8 cellular contexts compared by ENCODE assay signal in genomic region chr19:37902668-37903067, GRCh38. TPM values are rescaled to one million over a fixed set of nuclear protein-coding genes. Genes with fewer than 3 reads are reported as not detected.
DNase-seq lines count a peak whose midpoint lies in the region; ATAC-seq and TF ChIP-seq lines count a peak whose summit lies in the region.

No MANE protein-coding gene starts in this region.

- ATAC-seq in activated T-helper 17 cell treated with anti-CD3 and anti-CD28 coated beads, Interleukin-2, amount 50 U/mL, for 72 hours (replicated peaks), result peak; percentile 54
- no peak for ATAC-seq in HG02884 (IDR thresholded peaks at IDR 0.05; ENCODE audit: unreplicated experiment)

- DNase-seq in GM06990 (ENCODE audit: extremely low read depth, insufficient read length), result peak; percentile 64
- DNase-seq in M059J (ENCODE audit: low read depth), result peak; percentile 78
- peak; percentile 81 for DNase-seq in RPMI8226
- DNase-seq in foreskin fibroblast, result peak; percentile 48 to 86
- DNase-seq in occipital lobe (lab: John Stamatoyannopoulos, UW), result peak; percentile 22
- DNase-seq in testis, result peak; percentile 91

- no peak for TF ChIP-seq POLR2A in testis (IDR thresholded peaks at IDR 0.05)

- H3K27ac Mint-ChIP-seq in activated T-helper 17 cell treated with anti-CD3 and anti-CD28 coated beads, Interleukin-2, amount 50 U/mL, for 72 hours, result no peak overlapping the region

- H3K27me3 Mint-ChIP-seq in activated T-helper 17 cell treated with anti-CD3 and anti-CD28 coated beads, Interleukin-2, amount 50 U/mL, for 72 hours, result no peaks in the 10 kb centered on the region

- intact Hi-C loops in testis (cut with DNase I; ENCODE audit: low total_unique reads), result loop anchor here (10.0 kb wide), 1 partner anchor 192 kb away; no protein-coding TSS in a partner anchor

- no peaks in the 10 kb centered on the region for H3K9me3 ChIP-seq in testis

- no peaks in the 10 kb centered on the region for H3K9me3 Mint-ChIP-seq in activated T-helper 17 cell treated with anti-CD3 and anti-CD28 coated beads, Interleukin-2, amount 50 U/mL, for 72 hours

- H3K4me3 ChIP-seq in GM06990 (replicated peaks; ENCODE audit: low read depth, low read length), result no peak overlapping the region
- no peak overlapping the region for H3K4me3 ChIP-seq in foreskin fibroblast (ENCODE audit: low read depth in 1 of 2, low read length in 2 of 2)
- H3K4me3 ChIP-seq in testis, result no peak overlapping the region

- no peaks in the 10 kb centered on the region for H3K36me3 ChIP-seq in GM06990 (ENCODE audit: control insufficient read depth, insufficient read depth, low read length)
- H3K36me3 ChIP-seq in testis (ENCODE audit: low read depth, missing control alignments), result no peaks in the 10 kb centered on the region

- H3K4me1 ChIP-seq in testis, result peaks cover under 1% of the 10 kb centered on the region

- no peak overlapping the region for H3K4me3 Mint-ChIP-seq in activated T-helper 17 cell treated with anti-CD3 and anti-CD28 coated beads, Interleukin-2, amount 50 U/mL, for 72 hours

- WGBS in testis, 2 donors, result 0 to 10% methylated on average over 4 of the region's 4 CpGs

- TF ChIP-seq CTCF in GM06990 (IDR thresholded peaks at IDR 0.05; ENCODE audit: insufficient read depth, low read length, poor library complexity, severe bottlenecking), result peak; percentile 84
- TF ChIP-seq CTCF in foreskin fibroblast (IDR thresholded peaks at IDR 0.05; ENCODE audit: low read depth, low read length), result peak; percentile 74
- TF ChIP-seq CTCF in testis (IDR thresholded peaks at IDR 0.05), result peak; percentile 43 to 77 (median 67)

- H3K27me3 ChIP-seq in GM06990 (replicated peaks; ENCODE audit: control insufficient read depth, insufficient read depth, low read length), result no peaks in the 10 kb centered on the region
- H3K27me3 ChIP-seq in testis, result no peaks in the 10 kb centered on the region

- H3K27ac ChIP-seq in testis, result no peak overlapping the region

- H3K36me3 Mint-ChIP-seq in activated T-helper 17 cell treated with anti-CD3 and anti-CD28 coated beads, Interleukin-2, amount 50 U/mL, for 72 hours (ENCODE audit: low read depth), result no peaks in the 10 kb centered on the region

- peaks cover 3% of the 10 kb centered on the region for H3K4me1 Mint-ChIP-seq in activated T-helper 17 cell treated with anti-CD3 and anti-CD28 coated beads, Interleukin-2, amount 50 U/mL, for 72 hours

RNA-seq across cellular contexts. Expression of gene WDR87, which starts 3.7 kb away (rescaled TPM):
- not detected in 2 replicates for total RNA-seq in M059J (2014; rRNA removed; shearing (Covaris generic))
- total RNA-seq in activated T-helper 17 cell treated with anti-CD3 and anti-CD28 coated beads, Interleukin-2, amount 50 U/mL, for 72 hours, result not detected
- total RNA-seq in occipital lobe (not detected), testis (10 to 100 TPM; 12.1 to 15.3 TPM)
- 22.0 TPM for polyA plus RNA-seq in testis (ENCODE audit: insufficient read depth, low read depth, low replicate concordance)

RNA-seq across cellular contexts. Expression of gene SIPA1L3, which starts 4.3 kb away (rescaled TPM):
- total RNA-seq in M059J (2014; rRNA removed; shearing (Covaris generic)), result 12.1 and 22.7 TPM in 2 replicates
- total RNA-seq in activated T-helper 17 cell treated with anti-CD3 and anti-CD28 coated beads, Interleukin-2, amount 50 U/mL, for 72 hours, result 10 to 100 TPM; 19.5 to 21.4 TPM
- total RNA-seq in occipital lobe (8.6 TPM), testis (10 to 100 TPM; 43.7 to 47.6 TPM)
- polyA plus RNA-seq in testis (ENCODE audit: insufficient read depth, low read depth, low replicate concordance), result 21.1 TPM

Comparison
In these comparisons a context has a peak if more than half of its experiments do, and no peak if none do; other contexts are left out.
1. DNase-seq: peak in every context shown above with its lines; median percentile 91 in testis; 81 in RPMI8226; 78 in M059J; 67 in foreskin fibroblast; 64 in GM06990; 22 in occipital lobe.
2. RNA of gene WDR87, which starts 3.7 kb away (total RNA-seq): 12.1 to 15.3 TPM in testis; not detected in activated T-helper 17 cell treated with anti-CD3 and anti-CD28 coated beads, Interleukin-2, amount 50 U/mL, for 72 hours, not detected in M059J and not detected in occipital lobe (single experiment); every median in the first group is over 4 times any median in the second.
3. Peak in every context shown above with its lines, with median percentiles within 50 percentile points of each other: CTCF ChIP-seq.